1 cellular context compared by ENCODE assay signal in the genomic region with DNA sequence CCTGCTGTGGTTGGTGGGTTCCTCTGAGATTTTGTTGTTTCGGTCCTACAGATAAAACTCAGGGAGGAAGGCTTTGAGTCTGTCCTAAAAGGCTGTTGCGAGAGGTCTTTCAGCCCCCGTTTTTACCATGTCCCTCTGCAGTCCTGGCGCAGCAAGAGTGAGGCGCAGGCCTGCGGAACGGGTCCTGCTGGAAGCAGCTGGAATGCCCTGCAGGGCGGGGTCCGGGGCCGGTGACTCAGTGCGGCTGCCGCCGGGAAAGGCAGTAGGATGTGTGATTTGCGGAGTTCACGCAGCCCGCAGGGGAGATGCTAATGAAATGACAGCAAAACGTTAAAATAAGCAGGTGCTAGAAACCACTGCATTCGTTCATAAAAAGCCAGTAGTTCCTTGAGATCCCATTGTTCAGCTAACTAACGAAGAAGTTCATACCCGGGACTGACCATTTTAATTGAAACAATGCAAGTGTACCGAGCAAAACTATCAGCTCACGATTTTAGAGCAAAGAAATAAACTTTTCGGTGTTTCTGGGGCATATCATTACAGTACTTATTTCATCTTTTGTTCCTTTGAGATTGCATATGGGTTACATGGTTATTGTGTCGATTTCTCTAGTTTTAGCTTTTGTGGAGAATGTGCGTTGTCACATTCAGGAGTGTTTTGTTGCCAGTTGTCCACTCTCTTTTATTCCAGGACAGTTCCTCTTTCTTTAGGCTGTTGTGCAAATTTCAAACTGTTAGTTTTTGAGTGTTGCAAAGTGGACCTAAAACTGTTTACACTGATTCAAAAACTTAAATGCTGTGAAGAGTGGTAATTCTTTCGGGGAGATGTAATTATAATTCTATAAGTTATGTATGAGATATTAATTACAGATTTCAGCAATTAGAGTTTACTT.
A peak's percentile ranks its signal among the peaks of the same experiment; 100 is the strongest.
TF ChIP-seq lines count a peak whose summit lies in the region.

No MANE protein-coding gene starts in this region.

TF ChIP-seq in K562, 482 proteins besides CTCF, POLR2A, EP300 and RAD21 (continued from another document and continues in another):
- TF ChIP-seq, protein P1, sequence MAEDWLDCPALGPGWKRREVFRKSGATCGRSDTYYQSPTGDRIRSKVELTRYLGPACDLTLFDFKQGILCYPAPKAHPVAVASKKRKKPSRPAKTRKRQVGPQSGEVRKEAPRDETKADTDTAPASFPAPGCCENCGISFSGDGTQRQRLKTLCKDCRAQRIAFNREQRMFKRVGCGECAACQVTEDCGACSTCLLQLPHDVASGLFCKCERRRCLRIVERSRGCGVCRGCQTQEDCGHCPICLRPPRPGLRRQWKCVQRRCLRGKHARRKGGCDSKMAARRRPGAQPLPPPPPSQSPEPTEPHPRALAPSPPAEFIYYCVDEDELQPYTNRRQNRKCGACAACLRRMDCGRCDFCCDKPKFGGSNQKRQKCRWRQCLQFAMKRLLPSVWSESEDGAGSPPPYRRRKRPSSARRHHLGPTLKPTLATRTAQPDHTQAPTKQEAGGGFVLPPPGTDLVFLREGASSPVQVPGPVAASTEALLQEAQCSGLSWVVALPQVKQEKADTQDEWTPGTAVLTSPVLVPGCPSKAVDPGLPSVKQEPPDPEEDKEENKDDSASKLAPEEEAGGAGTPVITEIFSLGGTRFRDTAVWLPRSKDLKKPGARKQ (CRISPR knock-in tag; IDR thresholded peaks at IDR 0.05): no peak
- TF ChIP-seq HBP1 (CRISPR knock-in tag; IDR thresholded peaks at IDR 0.05) (0 out of 2 replicates have a peak, but pooled peaks have one; percentile 12), HDAC1 (IDR thresholded peaks at IDR 0.05) (peak in 1 of 2 experiments; percentile 6; a peak in 1 of 4 replicates), MLLT1 (IDR thresholded peaks at IDR 0.05) (peak in 1 of 2 experiments; percentile 34; a peak in 2 of 4 replicates), ZNF407 (IDR thresholded peaks at IDR 0.05; ENCODE audit: low read depth) (no peak), KLF16 (IDR thresholded peaks at IDR 0.05) (peak; percentile 30; the same call in 1 of the 2 replicates), FOXA3 (CRISPR knock-in tag; conservative IDR thresholded peaks at IDR 0.05 in 1 of 2, IDR thresholded peaks at IDR 0.05 in 1 of 2) (peak in 1 of 2 experiments; percentile 61; a peak in 1 of 4 replicates), NR2C2 (CRISPR knock-in tag; IDR thresholded peaks at IDR 0.05) (peak; percentile 55; the same call in 1 of the 2 replicates), NR2C2 (tag; IDR thresholded peaks at IDR 0.05) (no peak; the same call in none of the 2 replicates), HMGXB4 (CRISPR knock-in tag; IDR thresholded peaks at IDR 0.05) (0 out of 2 replicates have a peak, but pooled peaks have one; percentile 51), SAFB (IDR thresholded peaks at IDR 0.05; ENCODE audit: borderline replicate concordance, low read depth, low read length) (no peak), TRIM24 (IDR thresholded peaks at IDR 0.05) (no peak), XRCC5 (IDR thresholded peaks at IDR 0.05; ENCODE audit: low read depth, low read length) (peak; percentile 12), HDAC3 (IDR thresholded peaks at IDR 0.05; ENCODE audit: borderline replicate concordance, partially characterized antibody) (peak; percentile 40), JUN (IDR thresholded peaks at IDR 0.05; ENCODE audit: borderline replicate concordance, low read depth, low read length) (peak; percentile 83), JUN (CRISPR knock-in tag; IDR thresholded peaks at IDR 0.05; ENCODE audit: borderline replicate concordance) (no peak), RBM14 (IDR thresholded peaks at IDR 0.05; ENCODE audit: borderline replicate concordance, insufficient read depth, low read depth, low read length) (no peak), EGR1 (conservative IDR thresholded peaks at IDR 0.05) (no peak; the same call in 1 of the 2 replicates), RBM39 (optimal IDR thresholded peaks at IDR 0.05; ENCODE audit: low read depth, low read length) (peak; percentile 74), ZNF121 (CRISPR knock-in tag; conservative IDR thresholded peaks at IDR 0.05) (no peak), PHF20 (IDR thresholded peaks at IDR 0.05; ENCODE audit: partially characterized antibody) (peak; percentile 23), ZNF212 (CRISPR knock-in tag; IDR thresholded peaks at IDR 0.05) (no peak), SPI1 (IDR thresholded peaks at IDR 0.05; ENCODE audit: borderline replicate concordance, low read depth, low read length) (peak; percentile 96), ATF4 (CRISPR knock-in tag; IDR thresholded peaks at IDR 0.05) (0 out of 2 replicates have a peak, but pooled peaks have one; percentile 39), MED1 (CRISPR knock-in tag; IDR thresholded peaks at IDR 0.05; ENCODE audit: borderline replicate concordance) (no peak), TAF1 (IDR thresholded peaks at IDR 0.05; ENCODE audit: control insufficient read depth, extremely low read depth, insufficient read depth, low read length, severe bottlenecking) (peak; percentile 83), FOXK2 (conservative IDR thresholded peaks at IDR 0.05 in 1 of 2, IDR thresholded peaks at IDR 0.05 in 1 of 2; ENCODE audit: low read depth in 2 of 2) (0 out of 4 replicates have a peak, but pooled peaks have one; percentile 7 to 11)
- TF ChIP-seq, protein P2, sequence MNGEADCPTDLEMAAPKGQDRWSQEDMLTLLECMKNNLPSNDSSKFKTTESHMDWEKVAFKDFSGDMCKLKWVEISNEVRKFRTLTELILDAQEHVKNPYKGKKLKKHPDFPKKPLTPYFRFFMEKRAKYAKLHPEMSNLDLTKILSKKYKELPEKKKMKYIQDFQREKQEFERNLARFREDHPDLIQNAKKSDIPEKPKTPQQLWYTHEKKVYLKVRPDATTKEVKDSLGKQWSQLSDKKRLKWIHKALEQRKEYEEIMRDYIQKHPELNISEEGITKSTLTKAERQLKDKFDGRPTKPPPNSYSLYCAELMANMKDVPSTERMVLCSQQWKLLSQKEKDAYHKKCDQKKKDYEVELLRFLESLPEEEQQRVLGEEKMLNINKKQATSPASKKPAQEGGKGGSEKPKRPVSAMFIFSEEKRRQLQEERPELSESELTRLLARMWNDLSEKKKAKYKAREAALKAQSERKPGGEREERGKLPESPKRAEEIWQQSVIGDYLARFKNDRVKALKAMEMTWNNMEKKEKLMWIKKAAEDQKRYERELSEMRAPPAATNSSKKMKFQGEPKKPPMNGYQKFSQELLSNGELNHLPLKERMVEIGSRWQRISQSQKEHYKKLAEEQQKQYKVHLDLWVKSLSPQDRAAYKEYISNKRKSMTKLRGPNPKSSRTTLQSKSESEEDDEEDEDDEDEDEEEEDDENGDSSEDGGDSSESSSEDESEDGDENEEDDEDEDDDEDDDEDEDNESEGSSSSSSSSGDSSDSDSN (IDR thresholded peaks at IDR 0.05; ENCODE audit: borderline replicate concordance in 1 of 2, low read depth in 2 of 2, low read length in 2 of 2): peak; percentile 61 to 83; a peak in 2 of 4 replicates
- TF ChIP-seq, protein P3, sequence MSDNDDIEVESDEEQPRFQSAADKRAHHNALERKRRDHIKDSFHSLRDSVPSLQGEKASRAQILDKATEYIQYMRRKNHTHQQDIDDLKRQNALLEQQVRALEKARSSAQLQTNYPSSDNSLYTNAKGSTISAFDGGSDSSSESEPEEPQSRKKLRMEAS (CRISPR knock-in tag; IDR thresholded peaks at IDR 0.05): no peak; the same call in 1 of the 2 replicates
